In genomic region chr1:156601122-156601830, GRCh38 we compare ENCODE assay signal across 2 cellular contexts.
A peak's percentile ranks its signal among the peaks of the same experiment; 100 is the strongest.
TF ChIP-seq lines count a peak whose summit lies in the region.

TSS of gene GPATCH4 (minus strand) at chr1:156601479.

TF ChIP-seq in HEK293, 187 proteins besides CTCF, POLR2A, EP300 and RAD21 (continued from another document and continues in another):
- no peak for TF ChIP-seq ZNF148 (tag by site-specific recombination; IDR thresholded peaks at IDR 0.05; ENCODE audit: borderline replicate concordance)
- no peak for TF ChIP-seq ZNF837 (tag by site-specific recombination; IDR thresholded peaks at IDR 0.05)
- peak; percentile 57 for TF ChIP-seq ZNF518A (tag by site-specific recombination; conservative IDR thresholded peaks at IDR 0.05; ENCODE audit: low read depth)
- peak; percentile 71; the same call in 1 of the 2 replicates for TF ChIP-seq ZNF561 (tag by site-specific recombination; IDR thresholded peaks at IDR 0.05; ENCODE audit: borderline replicate concordance)
- no peak for TF ChIP-seq PRDM2 (tag by site-specific recombination; IDR thresholded peaks at IDR 0.05; ENCODE audit: borderline replicate concordance)
- peak; percentile 55; the same call in 1 of the 2 replicates for TF ChIP-seq ZNF600 (tag by site-specific recombination; IDR thresholded peaks at IDR 0.05)
- TF ChIP-seq ZNF311 (tag by site-specific recombination; IDR thresholded peaks at IDR 0.05; ENCODE audit: borderline replicate concordance): no peak
- peak; percentile 35; the same call in 1 of the 2 replicates for TF ChIP-seq ZBTB21 (tag by site-specific recombination; IDR thresholded peaks at IDR 0.05)
- TF ChIP-seq ZNF292 (tag by site-specific recombination; IDR thresholded peaks at IDR 0.05; ENCODE audit: borderline replicate concordance, low read depth): no peak

TF ChIP-seq in K562, 482 proteins besides CTCF, POLR2A, EP300 and RAD21 (continued from another document and continues in another):
- TF ChIP-seq DEAF1 (CRISPR knock-in tag; IDR thresholded peaks at IDR 0.05) (no peak), SIRT6 (IDR thresholded peaks at IDR 0.05; ENCODE audit: low read depth, low read length) (no peak), BDP1 (IDR thresholded peaks at IDR 0.05; ENCODE audit: insufficient read depth, insufficient read length) (no peak), ZNF324 (CRISPR knock-in tag; IDR thresholded peaks at IDR 0.05) (no peak), ESRRA (IDR thresholded peaks at IDR 0.05; ENCODE audit: borderline replicate concordance, low read depth) (peak; percentile 41; the same call in 1 of the 2 replicates), C11orf30 (IDR thresholded peaks at IDR 0.05; ENCODE audit: low read depth) (peak; percentile 83), GTF2E2 (tag; IDR thresholded peaks at IDR 0.05) (peak; percentile 85), NR2F6 (CRISPR knock-in tag; IDR thresholded peaks at IDR 0.05) (no peak), CREB3L1 (IDR thresholded peaks at IDR 0.05; ENCODE audit: borderline replicate concordance, low read depth) (peak; percentile 81), POLR3G (IDR thresholded peaks at IDR 0.05; ENCODE audit: extremely low read depth, insufficient read length, insufficient replicate concordance) (no peak), NFIC (IDR thresholded peaks at IDR 0.05) (peak; percentile 10; the same call in 1 of the 2 replicates), BHLHE40 (IDR thresholded peaks at IDR 0.05; ENCODE audit: low read length) (peak; percentile 30; the same call in 1 of the 2 replicates), CBX3 (IDR thresholded peaks at IDR 0.05; ENCODE audit: borderline replicate concordance in 1 of 2, low read length in 2 of 2) (0 out of 3 replicates have a peak, but pooled peaks of 1 of the 2 experiments have one; percentile 20), SRSF7 (optimal IDR thresholded peaks at IDR 0.05; ENCODE audit: low read depth, low read length) (no peak), KDM5B (IDR thresholded peaks at IDR 0.05; ENCODE audit: insufficient replicate concordance, low read depth, low read length) (peak; percentile 88), MAFK (IDR thresholded peaks at IDR 0.05; ENCODE audit: low read length) (0 out of 2 replicates have a peak, but pooled peaks have one; percentile 3), ZNF449 (CRISPR knock-in tag; IDR thresholded peaks at IDR 0.05) (peak; percentile 30; the same call in 1 of the 2 replicates), E2F8 (IDR thresholded peaks at IDR 0.05; ENCODE audit: low read depth, partially characterized antibody) (peak; percentile 86), MAZ (CRISPR knock-in tag; conservative IDR thresholded peaks at IDR 0.05 in 1 of 2, IDR thresholded peaks at IDR 0.05 in 1 of 2) (peak; percentile 27 to 55; a peak in 2 of 4 replicates), ZNF395 (CRISPR knock-in tag; IDR thresholded peaks at IDR 0.05) (peak; percentile 80; the same call in 1 of the 2 replicates), ARID3A (IDR thresholded peaks at IDR 0.05; ENCODE audit: borderline replicate concordance, low read depth, low read length) (no peak), RFX1 (IDR thresholded peaks at IDR 0.05) (peak; percentile 93), ETV6 (IDR thresholded peaks at IDR 0.05; ENCODE audit: borderline replicate concordance in 1 of 2, low read depth in 2 of 2, low read length in 1 of 2) (peak in 1 of 2 experiments; percentile 76; a peak in 2 of 4 replicates), ETV6 (CRISPR knock-in tag; IDR thresholded peaks at IDR 0.05; ENCODE audit: borderline replicate concordance) (no peak), POLR2B (IDR thresholded peaks at IDR 0.05; ENCODE audit: low read depth, partially characterized antibody) (peak; percentile 51), ZNF398 (CRISPR knock-in tag; IDR thresholded peaks at IDR 0.05) (no peak), ZNF239 (CRISPR knock-in tag; IDR thresholded peaks at IDR 0.05) (peak; percentile 38; the same call in 1 of the 2 replicates), DMBX1 (CRISPR knock-in tag; IDR thresholded peaks at IDR 0.05; ENCODE audit: borderline replicate concordance) (0 out of 2 replicates have a peak, but pooled peaks have one; percentile 40), RFX5 (IDR thresholded peaks at IDR 0.05; ENCODE audit: low read depth, low read length) (0 out of 2 replicates have a peak, but pooled peaks have one; percentile 49), NR2C2 (CRISPR knock-in tag; IDR thresholded peaks at IDR 0.05) (no peak), NR2C2 (tag; IDR thresholded peaks at IDR 0.05) (peak; percentile 57; the same call in 1 of the 2 replicates), ETV5 (CRISPR knock-in tag; IDR thresholded peaks at IDR 0.05; ENCODE audit: low read depth) (no peak; the same call in 1 of the 2 replicates), JUN (IDR thresholded peaks at IDR 0.05; ENCODE audit: borderline replicate concordance, low read depth, low read length) (peak; percentile 72; the same call in 1 of the 2 replicates), JUN (CRISPR knock-in tag; IDR thresholded peaks at IDR 0.05; ENCODE audit: borderline replicate concordance) (no peak), POLR2AphosphoS5 (IDR thresholded peaks at IDR 0.05; ENCODE audit: control insufficient read depth, insufficient read depth, low read depth, low read length) (peak; percentile 82), PYGO2 (tag; IDR thresholded peaks at IDR 0.05) (no peak), CREB1 (IDR thresholded peaks at IDR 0.05) (0 out of 2 replicates have a peak, but pooled peaks have one; percentile 45), CREB1 (CRISPR knock-in tag; IDR thresholded peaks at IDR 0.05) (no peak), RFX7 (CRISPR knock-in tag; IDR thresholded peaks at IDR 0.05) (no peak), ATF1 (CRISPR knock-in tag; IDR thresholded peaks at IDR 0.05) (no peak), ATF1 (tag; IDR thresholded peaks at IDR 0.05) (peak; percentile 58), ZNF707 (CRISPR knock-in tag; conservative IDR thresholded peaks at IDR 0.05) (0 out of 2 replicates have a peak, but pooled peaks have one; percentile 28), ZNF518B (CRISPR knock-in tag; IDR thresholded peaks at IDR 0.05) (no peak)
